17 cellular contexts compared by ENCODE assay signal in the genomic region with DNA sequence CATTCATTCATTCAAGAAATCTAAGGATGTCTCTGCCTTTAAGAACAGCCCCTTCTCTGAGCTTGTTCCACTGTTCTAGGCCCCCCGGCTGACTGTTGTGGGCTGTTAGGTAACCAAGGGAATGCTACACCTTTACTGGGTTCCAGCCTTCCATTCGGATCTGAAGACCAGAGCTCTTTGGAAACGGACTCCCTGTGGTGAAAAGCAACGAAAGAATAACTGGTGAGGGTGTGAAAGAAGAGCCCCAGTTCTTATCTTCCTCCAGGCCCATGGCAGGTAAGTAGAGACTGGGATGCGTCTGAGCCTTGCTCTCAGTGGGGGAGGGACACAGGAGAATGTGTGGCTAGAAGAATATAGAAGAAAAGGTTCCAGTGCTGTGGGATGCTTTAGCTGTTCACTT.
"Had no signal": no experiment of that assay in that cellular context is flagged by ENCODE, and none has a peak within 500 bp of the region (broad histone marks: within the 10 kb centered on the region; RNA-seq: fewer than 3 reads in every experiment).

No MANE protein-coding gene starts in this region.

- H3K4me2 ChIP-seq: KMS-11, SK-N-SH had no signal

- H3K27ac Mint-ChIP-seq: IgD-negative memory B cell had no signal

- H3K9me3 ChIP-seq: SK-N-SH had no signal

- H3K4me1 Mint-ChIP-seq: IgD-negative memory B cell had no signal

- H3K9me2 ChIP-seq: SK-N-SH had no signal

- H3K27me3 Mint-ChIP-seq: IgD-negative memory B cell had no signal

- DNase-seq: Kasumi-1, MM.1S, NCI-H1092 treated with DMSO at 0.1 percent for 48 hours, NCI-H1436, NCI-H187 treated with DMSO at 0.1 percent for 48 hours, NCI-H2029 treated with DMSO at 0.1 percent for 48 hours, NCI-H2171 treated with DMSO at 0.1 percent for 48 hours, NCI-H446 treated with DMSO at 0.1 percent for 48 hours, SHP77, SK-N-SH, SW 1271 had no signal

- H3K9ac ChIP-seq: KMS-11, SK-N-SH had no signal

- H3K4me3 Mint-ChIP-seq: IgD-negative memory B cell had no signal

- H3K36me3 Mint-ChIP-seq: IgD-negative memory B cell had no signal

- FAIRE-seq: HTR-8/SVneo, K562 had no signal

- H3K4me3 ChIP-seq: K562 had no signal

- H3K27ac ChIP-seq: HL-60, KMS-11, RWPE1 had no signal
